ENCODE assay signal across 9 cellular contexts in genomic region chr2:174752403-174753037, GRCh38. TPM values are rescaled to one million over a fixed set of nuclear protein-coding genes. Genes with fewer than 3 reads are reported as not detected.
DNase-seq lines count a peak whose midpoint lies in the region; ATAC-seq and TF ChIP-seq lines count a peak whose summit lies in the region.
"Had no signal": no experiment of that assay in that cellular context is flagged by ENCODE, and none has a peak within 500 bp of the region (broad histone marks: within the 10 kb centered on the region; RNA-seq: fewer than 3 reads in every experiment).

No MANE protein-coding gene starts in this region.

- POLR2A ChIA-PET in Caco-2 (lab: Charles Lee), result no interaction called here

- H3K36me3 ChIP-seq in CD4-positive, CD25-positive, alpha-beta regulatory T cell (ENCODE audit: control insufficient read depth, insufficient read depth, low read length), result no peaks in the 10 kb centered on the region
- no peaks in the 10 kb centered on the region for H3K36me3 ChIP-seq in Caco-2 (ENCODE audit: control insufficient read depth, insufficient read depth, low read length)
- H3K36me3 ChIP-seq: heart right ventricle had no signal

- no peaks in the 10 kb centered on the region for H3K9me3 ChIP-seq in CD4-positive, CD25-positive, alpha-beta regulatory T cell (ENCODE audit: control insufficient read depth in 2 of 2, low read length in 2 of 2)
- H3K9me3 ChIP-seq in Caco-2, result no peaks in the 10 kb centered on the region
- H3K9me3 ChIP-seq: heart right ventricle had no signal

- H3K27ac ChIP-seq in CD4-positive, CD25-positive, alpha-beta regulatory T cell (ENCODE audit: insufficient read depth, low read length, poor library complexity, severe bottlenecking), result no peak overlapping the region
- H3K27ac ChIP-seq: heart right ventricle had no signal

- intact Hi-C loops in Caco-2 (cut with micrococcal nuclease; ENCODE audit: unreplicated experiment), result no loop called here

- peaks cover 25% of the 10 kb centered on the region for H3K4me1 ChIP-seq in CD4-positive, CD25-positive, alpha-beta regulatory T cell (ENCODE audit: control insufficient read depth, insufficient read depth, low read length, poor library complexity, severe bottlenecking)
- H3K4me1 ChIP-seq in Caco-2, result peaks cover 8% of the 10 kb centered on the region

- no peak overlapping the region for H3K4me3 ChIP-seq in CD4-positive, CD25-positive, alpha-beta regulatory T cell (ENCODE audit: low read depth, low read length)
- no peak overlapping the region for H3K4me3 ChIP-seq in Caco-2 (ENCODE audit: low read depth, low read length)
- H3K4me3 ChIP-seq: heart right ventricle had no signal

- no TSS peak for BruUV-seq in Caco-2 (replicated peaks; lab: Mats Ljungman, UMichigan)

- ATAC-seq in CD4-positive, CD25-positive, alpha-beta regulatory T cell (ENCODE audit: low read depth in 2 of 2), result peak in 1 of 2 donors; percentile 27
- ATAC-seq in GM19324 (IDR thresholded peaks at IDR 0.05; ENCODE audit: low FRiP score, unreplicated experiment) (peak; percentile 79), HG03064 (IDR thresholded peaks at IDR 0.05; ENCODE audit: low read depth, unreplicated experiment) (peak; percentile 84)
- ATAC-seq in activated T-cell treated with anti-CD3 and anti-CD28 coated beads, Interleukin-2, amount 50 U/mL, for 4 hours, result peak; percentile 67 to 73

- H3K27ac Mint-ChIP-seq in CD4-positive, CD25-positive, alpha-beta regulatory T cell, result peak overlapping the region; percentile 66 to 83 (median 77)
- no peak overlapping the region for H3K27ac Mint-ChIP-seq in Caco-2 (ENCODE audit: unreplicated experiment)

- H3K4me3 Mint-ChIP-seq in CD4-positive, CD25-positive, alpha-beta regulatory T cell, result peak overlapping the region in 3 of 4 donors; percentile 4 to 48 (median 36)
- peak overlapping the region; percentile 33 for H3K4me3 Mint-ChIP-seq in activated T-cell treated with anti-CD3 and anti-CD28 coated beads, Interleukin-2, amount 50 U/mL, for 4 hours
- no peak overlapping the region for H3K4me3 Mint-ChIP-seq in Caco-2 (ENCODE audit: unreplicated experiment)

- CTCF ChIA-PET in Caco-2 (lab: Charles Lee), result no interaction called here

- H3K9me3 Mint-ChIP-seq in CD4-positive, CD25-positive, alpha-beta regulatory T cell, result peaks cover 0 to 3% (median 0%) of the 10 kb centered on the region in 7 donors
- no peaks in the 10 kb centered on the region for H3K9me3 Mint-ChIP-seq in activated T-cell treated with anti-CD3 and anti-CD28 coated beads, Interleukin-2, amount 50 U/mL, for 4 hours
- no peaks in the 10 kb centered on the region for H3K9me3 Mint-ChIP-seq in Caco-2 (ENCODE audit: unreplicated experiment)

- peaks cover 36% of the 10 kb centered on the region for H3K27me3 Mint-ChIP-seq in CD4-positive, CD25-positive, alpha-beta regulatory T cell
- H3K27me3 Mint-ChIP-seq in activated T-cell treated with anti-CD3 and anti-CD28 coated beads, Interleukin-2, amount 50 U/mL, for 4 hours (ENCODE audit: low read depth), result no peaks in the 10 kb centered on the region
- no peaks in the 10 kb centered on the region for H3K27me3 Mint-ChIP-seq in Caco-2 (ENCODE audit: insufficient read depth, unreplicated experiment)

- DNase-seq in CD4-positive, CD25-positive, alpha-beta regulatory T cell, result peak in 2 of 3 donors; percentile 25 to 49
- DNase-seq in activated T-cell treated with anti-CD3 and anti-CD28 coated beads, Interleukin-2, amount 50 U/mL, for 4 hours, result no peak
- DNase-seq in activated gamma-delta T cell (lab: John Stamatoyannopoulos, UW) (no peak), NCI-H2107 (lab: John Stamatoyannopoulos, UW) (no peak), NCI-H187 treated with DMSO at 0.1 percent for 48 hours (lab: John Stamatoyannopoulos, UW) (no peak), Caco-2 (no peak)
- DNase-seq: heart right ventricle had no signal

- TF ChIP-seq CTCF in Caco-2 (IDR thresholded peaks at IDR 0.05; ENCODE audit: insufficient read depth in 1 of 2, low read depth in 1 of 2, low read length in 1 of 2, severe bottlenecking in 1 of 2, unreplicated experiment in 1 of 2), result no peak

- H3K36me3 Mint-ChIP-seq in CD4-positive, CD25-positive, alpha-beta regulatory T cell, result no peaks in the 10 kb centered on the region
- H3K36me3 Mint-ChIP-seq in activated T-cell treated with anti-CD3 and anti-CD28 coated beads, Interleukin-2, amount 50 U/mL, for 4 hours (ENCODE audit: insufficient read depth), result no peaks in the 10 kb centered on the region
- no peaks in the 10 kb centered on the region for H3K36me3 Mint-ChIP-seq in Caco-2 (ENCODE audit: insufficient read depth, unreplicated experiment)

- peaks cover 3% of the 10 kb centered on the region for H3K27me3 ChIP-seq in CD4-positive, CD25-positive, alpha-beta regulatory T cell (ENCODE audit: control insufficient read depth, insufficient read depth, low read length)
- no peaks in the 10 kb centered on the region for H3K27me3 ChIP-seq in Caco-2 (replicated peaks; ENCODE audit: control insufficient read depth, insufficient read depth, low read length)

- peaks cover 7 to 39% (median 21%) of the 10 kb centered on the region in 4 donors for H3K4me1 Mint-ChIP-seq in CD4-positive, CD25-positive, alpha-beta regulatory T cell
- peaks cover 42% of the 10 kb centered on the region for H3K4me1 Mint-ChIP-seq in activated T-cell treated with anti-CD3 and anti-CD28 coated beads, Interleukin-2, amount 50 U/mL, for 4 hours (ENCODE audit: low read depth)
- H3K4me1 Mint-ChIP-seq in Caco-2 (ENCODE audit: low read depth, unreplicated experiment), result no peaks in the 10 kb centered on the region

RNA-seq across cellular contexts. Expression of gene CHRNA1, which starts 11.8 kb away (rescaled TPM):
- total RNA-seq in CD4-positive, CD25-positive, alpha-beta regulatory T cell, result 0.25 TPM
- under 1 TPM in 3 of 4 donors, not detected in 1; 0.41 to 0.68 (median 0.54) TPM for polyA plus RNA-seq in CD4-positive, CD25-positive, alpha-beta regulatory T cell
- total RNA-seq in activated T-cell treated with anti-CD3 and anti-CD28 coated beads, Interleukin-2, amount 50 U/mL, for 4 hours, result not detected
- total RNA-seq in Caco-2 (2022), result not detected in 2 replicates

Comparison
In these comparisons a context has a peak if more than half of its experiments do, and no peak if none do; other contexts are left out.
1. DNase-seq: peak in CD4-positive, CD25-positive, alpha-beta regulatory T cell (2 of 3); none in activated T-cell treated with anti-CD3 and anti-CD28 coated beads, Interleukin-2, amount 50 U/mL, for 4 hours (single experiment), activated gamma-delta T cell (single experiment), NCI-H2107 (single experiment), NCI-H187 treated with DMSO at 0.1 percent for 48 hours (single experiment) and Caco-2 (0 of 2).